ENCODE assay signal across 24 cellular contexts in genomic region chr13:110904748-110905147, GRCh38.
"Had no signal": no experiment of that assay in that cellular context is flagged by ENCODE, and none has a peak within 500 bp of the region (broad histone marks: within the 10 kb centered on the region; RNA-seq: fewer than 3 reads in every experiment).

No MANE protein-coding gene starts in this region.

- DNase-seq: colonic mucosa; cortex of kidney; effector CD8-positive, alpha-beta T cell; effector memory CD8-positive, alpha-beta T cell; endodermal cell; erythroblast; esophagus squamous epithelium; foreskin fibroblast; foreskin melanocyte; gastrocnemius medialis; glutamatergic neuron; head of caudate nucleus; heart right ventricle; hippocampal formation; left cardiac atrium; left lung; left ventricle myocardium superior; lower lobe of right lung; mesenchymal stem cell; mucosa of descending colon; naive B cell had no signal

- H3K27me3 ChIP-seq: colonic mucosa, esophagus squamous epithelium, gastrocnemius medialis, heart right ventricle, left lung had no signal

- H3K9me3 ChIP-seq: colonic mucosa, esophagus squamous epithelium, gastrocnemius medialis, heart right ventricle, left lung, lower lobe of right lung, mucosa of descending colon had no signal

- H3K27ac ChIP-seq: colonic mucosa, epithelial cell of prostate, esophagus squamous epithelium, heart right ventricle, left lung, lower lobe of right lung had no signal

- ATAC-seq: effector memory CD8-positive, alpha-beta T cell; esophagus mucosa; gastrocnemius medialis; heart right ventricle; left cardiac atrium; left lung; left ventricle myocardium superior; lower lobe of right lung; mucosa of descending colon had no signal

- H3K36me3 ChIP-seq: colonic mucosa had no signal

- FAIRE-seq: keratinocyte had no signal

- H3K4me3 ChIP-seq: colonic mucosa, esophagus squamous epithelium, gastrocnemius medialis, heart right ventricle, left lung, lower lobe of right lung, mucosa of descending colon had no signal
